26 cellular contexts compared by ENCODE assay signal in genomic region chr3:135581806-135582205, GRCh38.
DNase-seq lines count a peak whose midpoint lies in the region; ATAC-seq, FAIRE-seq and TF ChIP-seq lines count a peak whose summit lies in the region.
"Had no signal": no experiment of that assay in that cellular context is flagged by ENCODE, and none has a peak within 500 bp of the region (broad histone marks: within the 10 kb centered on the region; RNA-seq: fewer than 3 reads in every experiment).

No MANE protein-coding gene starts in this region.

- H3K4me3 ChIP-seq in K562 (no peak overlapping the region), esophagus muscularis mucosa (no peak overlapping the region), neuronal stem cell (ENCODE audit: low read length in 2 of 2) (no peak overlapping the region)
- H3K4me3 ChIP-seq: BLaER1, GM12878 had no signal

- H3K4ac ChIP-seq in neuronal stem cell (ENCODE audit: low read length), result no peak overlapping the region

- no peaks in the 10 kb centered on the region for H3K27me3 ChIP-seq in K562 (ENCODE audit: control insufficient read depth in 2 of 2, insufficient read depth in 2 of 2, low read length in 2 of 2)
- H3K27me3 ChIP-seq in esophagus muscularis mucosa, result no peaks in the 10 kb centered on the region
- H3K27me3 ChIP-seq in neuronal stem cell (ENCODE audit: control insufficient read depth in 3 of 3, insufficient read depth in 3 of 3, low read depth in 1 of 3, low read length in 3 of 3), result no peaks in the 10 kb centered on the region
- H3K27me3 ChIP-seq: BLaER1 had no signal

- H3K4me2 ChIP-seq in K562 (ENCODE audit: insufficient read depth, low read length) (no peak overlapping the region), neuronal stem cell (ENCODE audit: insufficient read depth, low read length, poor library complexity, severe bottlenecking) (no peak overlapping the region)
- H3K4me2 ChIP-seq: BLaER1 had no signal

- H3K4me1 ChIP-seq in K562 (replicated peaks in 1 of 2; ENCODE audit: control insufficient read depth in 2 of 2, insufficient read depth in 2 of 2, low read length in 2 of 2) (peaks cover 0 to 11% of the 10 kb centered on the region in 2 experiments; a peak in 3 of 5 replicates), esophagus muscularis mucosa (no peaks in the 10 kb centered on the region), neuronal stem cell (ENCODE audit: control insufficient read depth in 2 of 2, insufficient read depth in 1 of 2, low read depth in 1 of 2, low read length in 2 of 2) (peaks cover 0 to 2% of the 10 kb centered on the region in 2 donors)
- H3K4me1 ChIP-seq: BE2C, BLaER1 had no signal

- no peaks in the 10 kb centered on the region for H3K79me2 ChIP-seq in K562 (ENCODE audit: control insufficient read depth, insufficient read depth, low read length)

- H4K20me1 ChIP-seq in K562 (replicated peaks; ENCODE audit: control insufficient read depth, insufficient read depth, low read length), result no peaks in the 10 kb centered on the region
- H4K20me1 ChIP-seq: BLaER1 had no signal

- H2AFZ ChIP-seq in K562 (ENCODE audit: low read depth, low read length) (no peak overlapping the region), neuronal stem cell (ENCODE audit: low read length) (no peak overlapping the region)

- no peak overlapping the region for H3K18ac ChIP-seq in neuronal stem cell (ENCODE audit: low read length)

- no peaks in the 10 kb centered on the region for H3K36me3 ChIP-seq in K562 (ENCODE audit: control insufficient read depth, insufficient read depth, low read length)
- no peaks in the 10 kb centered on the region for H3K36me3 ChIP-seq in esophagus muscularis mucosa
- H3K36me3 ChIP-seq in neuronal stem cell (replicated peaks in 1 of 2; ENCODE audit: control insufficient read depth in 2 of 2, insufficient read depth in 2 of 2, low read length in 2 of 2), result no peaks in the 10 kb centered on the region
- H3K36me3 ChIP-seq: BE2C, BLaER1 had no signal

- no peak overlapping the region for H4K91ac ChIP-seq in neuronal stem cell (ENCODE audit: low read depth, low read length, poor library complexity)

- CTCF ChIA-PET in K562 (lab: Yijun Ruan, JAX; ENCODE audit: low intra/inter-chr PET ratio), result no interaction called here

- no peak for TF ChIP-seq RAD21 in K562 (CRISPR knock-in tag; conservative IDR thresholded peaks at IDR 0.05 in 1 of 2, IDR thresholded peaks at IDR 0.05 in 1 of 2)

- H2BK15ac ChIP-seq in neuronal stem cell (ENCODE audit: low read length), result no peak overlapping the region

- intact Hi-C loops in K562 (cut with micrococcal nuclease) (loop anchor here (1.0 kb wide), 1 partner anchor 13 kb away; no protein-coding TSS in a partner anchor), esophagus muscularis mucosa (cut with DNase I) (no loop called here)

- H3K9me1 ChIP-seq in K562 (ENCODE audit: control insufficient read depth, insufficient read depth, low read length), result no peaks in the 10 kb centered on the region

- no TSS peak for BruUV-seq in K562 (replicated peaks; lab: Mats Ljungman, UMichigan)

- H3K79me1 ChIP-seq in neuronal stem cell (ENCODE audit: low read depth, low read length), result no peaks in the 10 kb centered on the region

- peak; percentile 60 for FAIRE-seq in K562 (lab: Jason Lieb, UNC)
- FAIRE-seq: A204.1, GM12878, GM12892, GM18507 had no signal

- peak; percentile 91 for ATAC-seq in K562
- no peak for ATAC-seq in HG03460 (IDR thresholded peaks at IDR 0.05; ENCODE audit: unreplicated experiment)
- ATAC-seq: GM12878 had no signal

- POLR2A ChIA-PET in K562 (lab: Yijun Ruan, JAX), result no interaction called here

- in situ Hi-C loops in K562 (cut with MboI), result no loop called here

- TF ChIP-seq EP300 in K562 (IDR thresholded peaks at IDR 0.05; ENCODE audit: low read length) (peak; percentile 87), esophagus muscularis mucosa (IDR thresholded peaks at IDR 0.05) (no peak)

- H2BK5ac ChIP-seq in neuronal stem cell (ENCODE audit: low read length), result no peak overlapping the region

- H3K9me3 ChIP-seq in K562 (replicated peaks; ENCODE audit: control insufficient read depth, insufficient read depth, low read depth, low read length) (peaks cover 18% of the 10 kb centered on the region; the same call in 1 of the 2 replicates), esophagus muscularis mucosa (peaks cover 0 to 7% (median 0%) of the 10 kb centered on the region in 4 donors), neuronal stem cell (replicated peaks in 1 of 2; ENCODE audit: control insufficient read depth in 2 of 2, insufficient read depth in 1 of 2, low read depth in 1 of 2, low read length in 2 of 2) (no peaks in the 10 kb centered on the region)
- H3K9me3 ChIP-seq: BE2C, BLaER1 had no signal

- no peak overlapping the region for H3K14ac ChIP-seq in neuronal stem cell (ENCODE audit: low read length)

- H2AK5ac ChIP-seq in neuronal stem cell (ENCODE audit: low read depth, low read length), result no peak overlapping the region

- H3K9ac ChIP-seq in K562 (ENCODE audit: insufficient read depth in 1 of 2, low read depth in 2 of 2, low read length in 2 of 2) (no peak overlapping the region), neuronal stem cell (ENCODE audit: low read depth, low read length, poor library complexity) (no peak overlapping the region)
- H3K9ac ChIP-seq: BLaER1 had no signal

- no peak overlapping the region for H3K23ac ChIP-seq in neuronal stem cell (ENCODE audit: low read depth, low read length, poor library complexity)

- H2BK120ac ChIP-seq in neuronal stem cell (ENCODE audit: low read depth, low read length), result no peak overlapping the region

- TF ChIP-seq POLR2A in K562 (conservative IDR thresholded peaks at IDR 0.05), result no peak
- TF ChIP-seq POLR2A in esophagus muscularis mucosa (IDR thresholded peaks at IDR 0.05; ENCODE audit: low read depth), result no peak

- TF ChIP-seq CTCF in K562 (IDR thresholded peaks at IDR 0.05 in 2 of 3, conservative IDR thresholded peaks at IDR 0.05 in 1 of 3; ENCODE audit: insufficient read depth in 2 of 3, low read depth in 1 of 3, low read length in 3 of 3), result no peak
- no peak for TF ChIP-seq CTCF in esophagus muscularis mucosa (IDR thresholded peaks at IDR 0.05)

- no peak overlapping the region for H4K8ac ChIP-seq in neuronal stem cell (ENCODE audit: low read depth, low read length)

- H3K27ac ChIP-seq in K562 (ENCODE audit: extremely low read depth, low read depth, low read length) (peak overlapping the region; percentile 59; the same call in 2 of the 3 replicates), esophagus muscularis mucosa (replicated peaks in 1 of 4) (no peak overlapping the region), neuronal stem cell (replicated peaks; ENCODE audit: low read length) (no peak overlapping the region)
- H3K27ac ChIP-seq: BLaER1 had no signal

- DNase-seq in OCI-M1 (lab: John Stamatoyannopoulos, UW) (peak; percentile 32), K562 (ENCODE audit: extremely low read depth in 1 of 4, low spot score in 3 of 4) (peak; percentile 43 to 71 (median 50)), esophagus muscularis mucosa (ENCODE audit: extremely low spot score) (peak; percentile 4), neuronal stem cell (ENCODE audit: low spot score) (no peak)
- no peak for DNase-seq in activated CD8-positive, alpha-beta memory T cell treated with anti-CD3 and anti-CD28 coated beads, Interleukin-2, amount 50 U/mL, for 48 hours
- DNase-seq: 8988T; ACHN; BE2C; C1 segment of cervical spinal cord; CD4-positive, alpha-beta memory T cell; CD4-positive, CD25-positive, alpha-beta regulatory T cell; CD8-positive, alpha-beta memory T cell; COR-L47; DMS 273 treated with DMSO at 0.1 percent for 48 hours; DMS153; DMS53; DMS79; DND-41; EL; GDM1 had no signal

- H2BK12ac ChIP-seq in neuronal stem cell (ENCODE audit: low read length), result no peak overlapping the region

TF ChIP-seq in K562, 482 proteins besides CTCF, POLR2A, EP300 and RAD21 (continues in another document):
- TF ChIP-seq MBD2 (IDR thresholded peaks at IDR 0.05; ENCODE audit: borderline replicate concordance, low read depth) (no peak), ZMIZ1 (IDR thresholded peaks at IDR 0.05; ENCODE audit: low read depth in 2 of 2, low read length in 2 of 2) (0 out of 4 replicates have a peak, but pooled peaks of 1 of the 2 experiments have one; percentile 29), FOSL1 (tag; conservative IDR thresholded peaks at IDR 0.05) (peak; percentile 28; the same call in 1 of the 2 replicates), HDAC3 (IDR thresholded peaks at IDR 0.05; ENCODE audit: borderline replicate concordance, partially characterized antibody) (peak; percentile 35), SMARCC2 (IDR thresholded peaks at IDR 0.05; ENCODE audit: low read depth) (peak; percentile 80; the same call in 1 of the 2 replicates), TAL1 (IDR thresholded peaks at IDR 0.05) (peak; percentile 87), ZNF561 (CRISPR knock-in tag; conservative IDR thresholded peaks at IDR 0.05) (no peak), ETS2 (tag; IDR thresholded peaks at IDR 0.05; ENCODE audit: borderline replicate concordance, poor library complexity, severe bottlenecking) (no peak)

Comparison
In these comparisons a context has a peak if more than half of its experiments do, and no peak if none do; other contexts are left out.
1. DNase-seq: peak in OCI-M1 (single experiment), K562 (4 of 4) and esophagus muscularis mucosa (single experiment); none in activated CD8-positive, alpha-beta memory T cell treated with anti-CD3 and anti-CD28 coated beads, Interleukin-2, amount 50 U/mL, for 48 hours (single experiment) and neuronal stem cell (single experiment).